ENCODE assay signal across 1 cellular context in the genomic region with DNA sequence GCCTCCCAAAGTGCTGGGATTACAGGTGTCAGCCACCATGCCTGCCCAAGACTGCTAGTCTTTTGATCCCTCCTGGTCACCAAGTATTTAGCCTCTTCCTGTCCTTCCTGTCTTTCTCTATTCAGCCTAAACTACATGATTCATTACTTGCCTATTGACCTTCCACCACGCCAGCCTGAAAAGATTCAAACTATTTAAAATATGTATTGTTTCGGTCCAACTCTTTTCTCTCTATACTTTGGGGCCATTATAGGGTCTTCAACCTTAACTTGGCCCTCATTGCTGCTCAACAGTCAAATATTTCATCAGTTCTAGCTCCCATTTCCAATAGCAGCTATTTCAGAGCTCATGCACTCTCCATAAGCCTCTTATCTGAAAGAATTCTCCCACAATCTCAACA.
TF ChIP-seq lines count a peak whose summit lies in the region.

No MANE protein-coding gene starts in this region.

TF ChIP-seq in GM23338, 12 proteins besides CTCF, POLR2A, EP300 and RAD21 (continued from another document):
- TF ChIP-seq, protein P1, sequence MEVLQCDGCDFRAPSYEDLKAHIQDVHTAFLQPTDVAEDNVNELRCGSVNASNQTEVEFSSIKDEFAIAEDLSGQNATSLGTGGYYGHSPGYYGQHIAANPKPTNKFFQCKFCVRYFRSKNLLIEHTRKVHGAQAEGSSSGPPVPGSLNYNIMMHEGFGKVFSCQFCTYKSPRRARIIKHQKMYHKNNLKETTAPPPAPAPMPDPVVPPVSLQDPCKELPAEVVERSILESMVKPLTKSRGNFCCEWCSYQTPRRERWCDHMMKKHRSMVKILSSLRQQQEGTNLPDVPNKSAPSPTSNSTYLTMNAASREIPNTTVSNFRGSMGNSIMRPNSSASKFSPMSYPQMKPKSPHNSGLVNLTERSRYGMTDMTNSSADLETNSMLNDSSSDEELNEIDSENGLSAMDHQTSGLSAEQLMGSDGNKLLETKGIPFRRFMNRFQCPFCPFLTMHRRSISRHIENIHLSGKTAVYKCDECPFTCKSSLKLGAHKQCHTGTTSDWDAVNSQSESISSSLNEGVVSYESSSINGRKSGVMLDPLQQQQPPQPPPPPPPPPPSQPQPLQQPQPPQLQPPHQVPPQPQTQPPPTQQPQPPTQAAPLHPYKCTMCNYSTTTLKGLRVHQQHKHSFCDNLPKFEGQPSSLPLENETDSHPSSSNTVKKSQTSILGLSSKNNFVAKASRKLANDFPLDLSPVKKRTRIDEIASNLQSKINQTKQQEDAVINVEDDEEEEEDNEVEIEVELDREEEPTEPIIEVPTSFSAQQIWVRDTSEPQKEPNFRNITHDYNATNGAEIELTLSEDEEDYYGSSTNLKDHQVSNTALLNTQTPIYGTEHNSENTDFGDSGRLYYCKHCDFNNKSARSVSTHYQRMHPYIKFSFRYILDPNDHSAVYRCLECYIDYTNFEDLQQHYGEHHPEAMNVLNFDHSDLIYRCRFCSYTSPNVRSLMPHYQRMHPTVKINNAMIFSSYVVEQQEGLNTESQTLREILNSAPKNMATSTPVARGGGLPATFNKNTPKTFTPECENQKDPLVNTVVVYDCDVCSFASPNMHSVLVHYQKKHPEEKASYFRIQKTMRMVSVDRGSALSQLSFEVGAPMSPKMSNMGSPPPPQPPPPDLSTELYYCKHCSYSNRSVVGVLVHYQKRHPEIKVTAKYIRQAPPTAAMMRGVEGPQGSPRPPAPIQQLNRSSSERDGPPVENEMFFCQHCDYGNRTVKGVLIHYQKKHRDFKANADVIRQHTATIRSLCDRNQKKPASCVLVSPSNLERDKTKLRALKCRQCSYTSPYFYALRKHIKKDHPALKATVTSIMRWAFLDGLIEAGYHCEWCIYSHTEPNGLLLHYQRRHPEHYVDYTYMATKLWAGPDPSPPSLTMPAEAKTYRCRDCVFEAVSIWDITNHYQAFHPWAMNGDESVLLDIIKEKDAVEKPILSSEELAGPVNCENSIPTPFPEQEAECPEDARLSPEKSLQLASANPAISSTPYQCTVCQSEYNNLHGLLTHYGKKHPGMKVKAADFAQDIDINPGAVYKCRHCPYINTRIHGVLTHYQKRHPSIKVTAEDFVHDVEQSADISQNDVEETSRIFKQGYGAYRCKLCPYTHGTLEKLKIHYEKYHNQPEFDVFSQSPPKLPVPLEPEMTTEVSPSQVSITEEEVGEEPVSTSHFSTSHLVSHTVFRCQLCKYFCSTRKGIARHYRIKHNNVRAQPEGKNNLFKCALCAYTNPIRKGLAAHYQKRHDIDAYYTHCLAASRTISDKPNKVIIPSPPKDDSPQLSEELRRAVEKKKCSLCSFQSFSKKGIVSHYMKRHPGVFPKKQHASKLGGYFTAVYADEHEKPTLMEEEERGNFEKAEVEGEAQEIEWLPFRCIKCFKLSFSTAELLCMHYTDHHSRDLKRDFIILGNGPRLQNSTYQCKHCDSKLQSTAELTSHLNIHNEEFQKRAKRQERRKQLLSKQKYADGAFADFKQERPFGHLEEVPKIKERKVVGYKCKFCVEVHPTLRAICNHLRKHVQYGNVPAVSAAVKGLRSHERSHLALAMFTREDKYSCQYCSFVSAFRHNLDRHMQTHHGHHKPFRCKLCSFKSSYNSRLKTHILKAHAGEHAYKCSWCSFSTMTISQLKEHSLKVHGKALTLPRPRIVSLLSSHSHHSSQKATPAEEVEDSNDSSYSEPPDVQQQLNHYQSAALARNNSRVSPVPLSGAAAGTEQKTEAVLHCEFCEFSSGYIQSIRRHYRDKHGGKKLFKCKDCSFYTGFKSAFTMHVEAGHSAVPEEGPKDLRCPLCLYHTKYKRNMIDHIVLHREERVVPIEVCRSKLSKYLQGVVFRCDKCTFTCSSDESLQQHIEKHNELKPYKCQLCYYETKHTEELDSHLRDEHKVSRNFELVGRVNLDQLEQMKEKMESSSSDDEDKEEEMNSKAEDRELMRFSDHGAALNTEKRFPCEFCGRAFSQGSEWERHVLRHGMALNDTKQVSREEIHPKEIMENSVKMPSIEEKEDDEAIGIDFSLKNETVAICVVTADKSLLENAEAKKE (CRISPR knock-in tag; IDR thresholded peaks at IDR 0.05), result no peak
